9 cellular contexts compared by ENCODE assay signal in the genomic region with DNA sequence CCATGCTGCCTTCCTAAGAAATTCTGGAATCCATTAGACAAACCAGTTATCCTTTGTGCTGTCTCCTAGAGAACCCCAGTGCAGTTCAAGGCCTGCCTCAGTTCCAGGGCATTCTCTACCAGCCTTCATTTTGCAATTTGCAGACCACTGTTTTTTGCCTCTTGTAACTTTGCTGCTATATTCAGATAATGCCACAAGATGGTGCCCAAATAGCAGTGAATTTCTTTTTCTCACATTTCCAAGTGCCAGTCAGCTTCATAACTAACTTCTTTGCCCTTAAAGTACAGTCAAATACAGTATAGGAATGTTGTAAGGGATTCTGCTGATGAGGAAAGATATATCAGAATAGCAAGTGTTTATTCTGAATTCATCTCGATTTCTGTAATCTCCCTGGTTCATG. TPM values are rescaled to one million over a fixed set of nuclear protein-coding genes. Genes with fewer than 3 reads are reported as not detected.
DNase-seq lines count a peak whose midpoint lies in the region; ATAC-seq and TF ChIP-seq lines count a peak whose summit lies in the region.
"Had no signal": no experiment of that assay in that cellular context is flagged by ENCODE, and none has a peak within 500 bp of the region (broad histone marks: within the 10 kb centered on the region; RNA-seq: fewer than 3 reads in every experiment).

No MANE protein-coding gene starts in this region.

- H4K20me1 ChIP-seq in OCI-LY7 (ENCODE audit: insufficient read depth, low read length) (no peaks in the 10 kb centered on the region), fibroblast of lung (ENCODE audit: control insufficient read depth, extremely low read depth, insufficient read depth, low read length) (no peaks in the 10 kb centered on the region), smooth muscle cell (ENCODE audit: low read depth) (peaks cover 21% of the 10 kb centered on the region)

- H3K9me3 ChIP-seq in OCI-LY7 (ENCODE audit: low read length) (no peaks in the 10 kb centered on the region), fibroblast of lung (ENCODE audit: control insufficient read depth, insufficient read depth, low read depth, low read length) (no peaks in the 10 kb centered on the region), smooth muscle cell (replicated peaks; ENCODE audit: low read depth) (no peaks in the 10 kb centered on the region), colonic mucosa (no peaks in the 10 kb centered on the region)

- BruUV-seq in OCI-LY7 (replicated peaks; lab: Mats Ljungman, UMichigan) = no TSS peak

- H3K4me2 ChIP-seq in OCI-LY7 (ENCODE audit: low read length) (no peak overlapping the region), fibroblast of lung (ENCODE audit: extremely low read depth, insufficient read depth, low read length) (no peak overlapping the region), smooth muscle cell (peak overlapping the region; percentile 30)

- peaks cover 25% of the 10 kb centered on the region for H3F3A ChIP-seq in smooth muscle cell (ENCODE audit: low read depth)

- intact Hi-C loops in OCI-LY7 (cut with micrococcal nuclease; ENCODE audit: unreplicated experiment) (no loop called here), colonic mucosa (cut with DNase I) (no loop called here)

- H2AFZ ChIP-seq in OCI-LY7 (ENCODE audit: low read length) = no peak overlapping the region
- H2AFZ ChIP-seq in fibroblast of lung (ENCODE audit: low read length) = no peak overlapping the region
- no peak overlapping the region for H2AFZ ChIP-seq in smooth muscle cell (ENCODE audit: low read depth)

- no peak overlapping the region for H3K4me3 ChIP-seq in OCI-LY7 (ENCODE audit: low read depth, low read length, poor library complexity, severe bottlenecking)
- H3K4me3 ChIP-seq in fibroblast of lung (replicated peaks in 1 of 4; ENCODE audit: control extremely low read depth in 1 of 4, insufficient read depth in 1 of 4, low read depth in 3 of 4, low read length in 4 of 4) = no peak overlapping the region
- no peak overlapping the region for H3K4me3 ChIP-seq in smooth muscle cell
- H3K4me3 ChIP-seq in colonic mucosa = no peak overlapping the region

- peak; percentile 3 for DNase-seq in NCI-H146 treated with DMSO at 0.1 percent for 48 hours (lab: John Stamatoyannopoulos, UW; ENCODE audit: unreplicated experiment)
- no peak for DNase-seq in NCI-H146 (lab: John Stamatoyannopoulos, UW)
- peak; percentile 20 for DNase-seq in OCI-LY7 (ENCODE audit: low spot score)
- peak; percentile 36 to 65 for DNase-seq in fibroblast of lung (ENCODE audit: low read depth in 2 of 2)
- no peak for DNase-seq in smooth muscle cell (lab: John Stamatoyannopoulos, UW; ENCODE audit: unreplicated experiment)
- DNase-seq in colonic mucosa = no peak
- DNase-seq: CD4-positive, CD25-positive, alpha-beta regulatory T cell had no signal

- H3K36me3 ChIP-seq in OCI-LY7 (ENCODE audit: insufficient read depth, low read length) (peaks cover 100% of the 10 kb centered on the region), fibroblast of lung (ENCODE audit: control insufficient read depth, insufficient read depth, low read length) (peaks cover 7% of the 10 kb centered on the region), smooth muscle cell (ENCODE audit: low read depth) (no peaks in the 10 kb centered on the region), colonic mucosa (peaks cover 5% of the 10 kb centered on the region)

- 30% methylated on average over 1 of the region's 1 CpG for WGBS in smooth muscle cell (ENCODE audit: low lambda C conversion rate)

- H3K9me2 ChIP-seq in OCI-LY7 (ENCODE audit: insufficient read depth, low read length) = no peaks in the 10 kb centered on the region

- TF ChIP-seq CTCF in OCI-LY7 (conservative IDR thresholded peaks at IDR 0.05; ENCODE audit: low read length) (peak; percentile 73), fibroblast of lung (conservative IDR thresholded peaks at IDR 0.05 in 1 of 2, IDR thresholded peaks at IDR 0.05 in 1 of 2; ENCODE audit: low read depth in 1 of 2, low read length in 2 of 2) (peak; percentile 59 to 62), smooth muscle cell (IDR thresholded peaks at IDR 0.05; ENCODE audit: borderline replicate concordance, insufficient read depth, poor library complexity, severe bottlenecking) (peak; percentile 57), colonic mucosa (IDR thresholded peaks at IDR 0.05) (no peak)

- H3K27ac ChIP-seq in OCI-LY7 (ENCODE audit: low read depth, low read length, poor library complexity, severe bottlenecking) (no peak overlapping the region), fibroblast of lung (ENCODE audit: insufficient read depth, low read length) (no peak overlapping the region), smooth muscle cell (ENCODE audit: low read depth) (peak overlapping the region; percentile 78), colonic mucosa (no peak overlapping the region)

- ATAC-seq in GM19351 (IDR thresholded peaks at IDR 0.05; ENCODE audit: unreplicated experiment) = no peak
- ATAC-seq in HG02885 (IDR thresholded peaks at IDR 0.05; ENCODE audit: poor library complexity, unreplicated experiment) = no peak

- CTCF ChIA-PET in OCI-LY7 (lab: Charles Lee; ENCODE audit: unreplicated experiment) = no interaction called here

- H3K4me1 ChIP-seq in OCI-LY7 (ENCODE audit: insufficient read depth, low read length, poor library complexity, severe bottlenecking) (no peaks in the 10 kb centered on the region), fibroblast of lung (ENCODE audit: control insufficient read depth, extremely low read depth, insufficient read depth, low read length) (peaks cover 6% of the 10 kb centered on the region), smooth muscle cell (ENCODE audit: low read depth) (peaks cover 9% of the 10 kb centered on the region), colonic mucosa (no peaks in the 10 kb centered on the region)

- H3K27me3 ChIP-seq in fibroblast of lung (ENCODE audit: control insufficient read depth, insufficient read depth, low read length) (no peaks in the 10 kb centered on the region), smooth muscle cell (ENCODE audit: low read depth) (no peaks in the 10 kb centered on the region), colonic mucosa (no peaks in the 10 kb centered on the region)

- H3K79me2 ChIP-seq in OCI-LY7 (ENCODE audit: insufficient read depth, low read depth, low read length) (no peaks in the 10 kb centered on the region), fibroblast of lung (ENCODE audit: control insufficient read depth, insufficient read depth, low read length) (no peaks in the 10 kb centered on the region), smooth muscle cell (ENCODE audit: low read depth) (no peaks in the 10 kb centered on the region)

- no peak overlapping the region for H3K9ac ChIP-seq in fibroblast of lung (ENCODE audit: insufficient read depth, low read length)
- peak overlapping the region; percentile 14 for H3K9ac ChIP-seq in smooth muscle cell (ENCODE audit: low read depth)
- no peak overlapping the region for H3K9ac ChIP-seq in colonic mucosa (ENCODE audit: low read depth in 2 of 2, low read length in 2 of 2)

- POLR2A ChIA-PET in OCI-LY7 (lab: Charles Lee) = no interaction called here

RNA-seq across cellular contexts. Expression of gene LOXL4, which starts 25.2 kb away (rescaled TPM):
- total RNA-seq in OCI-LY7 (2014; rRNA removed; shearing (Covaris generic)) = not detected in 2 replicates
- not detected in 2 replicates for total RNA-seq in OCI-LY7 (2022)
- total RNA-seq in fibroblast of lung = 52.6 and 73.0 TPM in 2 replicates
- 39.8 and 75.1 TPM in 2 replicates for polyA plus RNA-seq in fibroblast of lung
- polyA plus RNA-seq in fibroblast of lung (2012) = 46.9 and 82.2 TPM in 2 replicates
- polyA minus RNA-seq in fibroblast of lung (ENCODE audit: low replicate concordance) = 56.8 and 91.7 TPM in 2 replicates
- total RNA-seq in smooth muscle cell = 19.8 and 27.7 TPM in 2 replicates
- polyA plus RNA-seq in smooth muscle cell = 36.2 and 60.2 TPM in 2 replicates
- total RNA-seq in colonic mucosa = 1 to 10 TPM in 1 of 2 donors, under 1 TPM in 1; 0.32 to 1.6 TPM
- total RNA-seq: CD4-positive, CD25-positive, alpha-beta regulatory T cell had no signal

Comparison
In these comparisons a context has a peak if more than half of its experiments do, and no peak if none do; other contexts are left out.
1. DNase-seq: peak in NCI-H146 treated with DMSO at 0.1 percent for 48 hours (single experiment), OCI-LY7 (single experiment) and fibroblast of lung (2 of 2); none in NCI-H146 (single experiment), smooth muscle cell (single experiment) and colonic mucosa (single experiment).